Comparison of ENCODE assay signal across 22 cellular contexts in the genomic region with DNA sequence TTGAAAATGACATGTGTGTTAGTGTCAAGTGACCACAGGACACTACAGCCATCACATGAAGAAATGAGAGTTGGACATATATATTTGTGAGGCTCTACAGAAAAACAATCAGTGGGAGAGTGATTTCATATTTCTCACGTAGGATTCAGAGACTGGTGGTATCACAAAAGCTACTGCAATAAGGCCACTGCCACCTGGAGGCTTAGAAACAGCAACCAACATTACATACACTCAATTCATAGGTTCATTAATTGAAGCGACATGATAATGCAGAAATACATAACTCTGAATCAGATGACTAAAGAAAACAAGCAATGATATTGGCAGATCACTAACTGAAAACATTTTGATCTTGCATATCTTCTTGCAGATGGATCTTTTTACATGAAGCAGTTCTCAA.
A peak's percentile ranks its signal among the peaks of the same experiment; 100 is the strongest.
DNase-seq lines count a peak whose midpoint lies in the region; ATAC-seq and TF ChIP-seq lines count a peak whose summit lies in the region.
"Had no signal": no experiment of that assay in that cellular context is flagged by ENCODE, and none has a peak within 500 bp of the region (broad histone marks: within the 10 kb centered on the region; RNA-seq: fewer than 3 reads in every experiment).

No MANE protein-coding gene starts in this region.

- no peaks in the 10 kb centered on the region for H3K27me3 ChIP-seq in gastroesophageal sphincter
- H3K27me3 ChIP-seq in HAP-1 (ENCODE audit: low read depth), result no peaks in the 10 kb centered on the region
- H3K27me3 ChIP-seq: MG63, SJCRH30 had no signal

- TF ChIP-seq EP300 in gastroesophageal sphincter (IDR thresholded peaks at IDR 0.05), result no peak

- no peak overlapping the region for H3K4me3 ChIP-seq in choroid plexus epithelial cell (ENCODE audit: low read depth, low read length)
- no peak overlapping the region for H3K4me3 ChIP-seq in gastroesophageal sphincter
- H3K4me3 ChIP-seq in HAP-1, result no peak overlapping the region
- H3K4me3 ChIP-seq: MG63, SJCRH30 had no signal

- WGBS in gastroesophageal sphincter (ENCODE audit: low coverage in 1 of 2), 2 donors, result 72 to 73% methylated on average over 2 of the region's 2 CpGs

- DNase-seq in DMS53 (lab: John Stamatoyannopoulos, UW) (peak; percentile 7), DMS53 treated with DMSO at 0.1 percent for 48 hours (lab: John Stamatoyannopoulos, UW; ENCODE audit: unreplicated experiment) (no peak), NCI-H69 (lab: John Stamatoyannopoulos, UW) (peak; percentile 53), choroid plexus epithelial cell (ENCODE audit: low read depth) (peak; percentile 21), ecto neural progenitor cell (ENCODE audit: low spot score) (no peak), Ammon's horn (ENCODE audit: low spot score) (no peak), HAP-1 (ENCODE audit: low spot score in 2 of 2) (no peak)
- DNase-seq: AML-193, COR-L47, H9, KG1, MG63, NCI-H1092, NCI-H1436 treated with DMSO at 0.1 percent for 48 hours, NCI-H2081, NCI-H510A, NCI-H774, PC-3, SJCRH30, T-helper 17 cell had no signal

- TF ChIP-seq CTCF in choroid plexus epithelial cell (conservative IDR thresholded peaks at IDR 0.05; ENCODE audit: low read depth, low read length) (peak; percentile 17), gastroesophageal sphincter (IDR thresholded peaks at IDR 0.05) (no peak)

- H3K36me3 ChIP-seq in gastroesophageal sphincter (no peaks in the 10 kb centered on the region), HAP-1 (replicated peaks) (no peaks in the 10 kb centered on the region)
- H3K36me3 ChIP-seq: MG63, SJCRH30 had no signal

- no peaks in the 10 kb centered on the region for H3K4me1 ChIP-seq in gastroesophageal sphincter
- H3K4me1 ChIP-seq in HAP-1, result no peaks in the 10 kb centered on the region
- H3K4me1 ChIP-seq: SJCRH30 had no signal

- in situ Hi-C loops in HAP-1 (cut with MboI; ENCODE audit: low sequenced_read_pairs), result no loop called here

- no peak for TF ChIP-seq POLR2A in gastroesophageal sphincter (IDR thresholded peaks at IDR 0.05)

- no peak for ATAC-seq in gastroesophageal sphincter
- ATAC-seq: PC-3, T-helper 17 cell had no signal

- no peak overlapping the region for H3K27ac ChIP-seq in gastroesophageal sphincter
- H3K27ac ChIP-seq: 22Rv1, SJCRH30 had no signal

- no peaks in the 10 kb centered on the region for H3K9me3 ChIP-seq in gastroesophageal sphincter
- no peaks in the 10 kb centered on the region for H3K9me3 ChIP-seq in HAP-1
- H3K9me3 ChIP-seq: MG63, SJCRH30 had no signal

Comparison
In these comparisons a context has a peak if more than half of its experiments do, and no peak if none do; other contexts are left out.
1. DNase-seq: peak in DMS53 (single experiment), NCI-H69 (single experiment) and choroid plexus epithelial cell (single experiment); none in DMS53 treated with DMSO at 0.1 percent for 48 hours (single experiment), ecto neural progenitor cell (single experiment), Ammon's horn (single experiment) and HAP-1 (0 of 2).